In genomic region chr2:191582355-191582754, GRCh38 we compare ENCODE assay signal across 15 cellular contexts.
DNase-seq lines count a peak whose midpoint lies in the region; ATAC-seq, FAIRE-seq and TF ChIP-seq lines count a peak whose summit lies in the region.
"Had no signal": no experiment of that assay in that cellular context is flagged by ENCODE, and none has a peak within 500 bp of the region (broad histone marks: within the 10 kb centered on the region; RNA-seq: fewer than 3 reads in every experiment).

No MANE protein-coding gene starts in this region.

- peak overlapping the region; percentile 99 for H3K27ac Mint-ChIP-seq in astrocyte (ENCODE audit: unreplicated experiment)
- no peak overlapping the region for H3K27ac Mint-ChIP-seq in chondrocyte (ENCODE audit: unreplicated experiment)
- H3K27ac Mint-ChIP-seq in glutamatergic neuron (ENCODE audit: unreplicated experiment), result no peak overlapping the region
- H3K27ac Mint-ChIP-seq: brain had no signal

- no peak overlapping the region for H2AFZ ChIP-seq in astrocyte (ENCODE audit: low read depth, low read length)

- FAIRE-seq in A549 (lab: Jason Lieb, UNC) (peak; percentile 46), astrocyte (lab: Jason Lieb, UNC) (peak; percentile 97)

- peaks cover 21% of the 10 kb centered on the region for H3K4me1 ChIP-seq in A549
- H3K4me1 ChIP-seq in astrocyte (ENCODE audit: insufficient read depth, low read length), result no peaks in the 10 kb centered on the region

- peak overlapping the region; percentile 46 for H3K4me2 ChIP-seq in A549
- H3K4me2 ChIP-seq in astrocyte (ENCODE audit: low read length), result peak overlapping the region; percentile 34

- no peaks in the 10 kb centered on the region for H3K36me3 ChIP-seq in astrocyte (ENCODE audit: insufficient read depth, low read length)

- ATAC-seq in A549 (peak; percentile 95 to 99), HG03108 (IDR thresholded peaks at IDR 0.05; ENCODE audit: unreplicated experiment) (no peak)
- ATAC-seq: stimulated activated naive CD8-positive, alpha-beta T cell treated with anti-CD3 and anti-CD28 coated beads, Interleukin-15, Interleukin-2, amounts not matched to agents 100 U/mL and 50 U/mL, for 24 hours had no signal

- H3K9me3 Mint-ChIP-seq in astrocyte (ENCODE audit: unreplicated experiment) (no peaks in the 10 kb centered on the region), chondrocyte (ENCODE audit: low read depth) (peaks cover 2% of the 10 kb centered on the region), glutamatergic neuron (ENCODE audit: unreplicated experiment) (no peaks in the 10 kb centered on the region)

- H3K9me3 ChIP-seq in A549 (no peaks in the 10 kb centered on the region), astrocyte (ENCODE audit: insufficient read depth, low read depth, low read length) (no peaks in the 10 kb centered on the region)

- no peak overlapping the region for H3K4me3 Mint-ChIP-seq in astrocyte (ENCODE audit: unreplicated experiment)
- no peak overlapping the region for H3K4me3 Mint-ChIP-seq in chondrocyte (ENCODE audit: unreplicated experiment)
- H3K4me3 Mint-ChIP-seq in glutamatergic neuron (ENCODE audit: unreplicated experiment), result no peak overlapping the region
- H3K4me3 Mint-ChIP-seq: brain had no signal

- TF ChIP-seq EP300 in A549 (IDR thresholded peaks at IDR 0.05), result peak; percentile 50 to 69; a peak in 2 of 5 replicates

- no peak overlapping the region for H3K9ac ChIP-seq in astrocyte (ENCODE audit: low read length)

- POLR2A ChIA-PET in A549 (lab: Yijun Ruan, JAX), result interaction anchor here (0.6 to 2.7 kb wide), 5 partner anchors 9 to 98 kb away, joined by 3 to 25 read pairs (median 5); partner anchors contain the start of gene NABP1

- H3K27me3 Mint-ChIP-seq in astrocyte (ENCODE audit: low read depth, unreplicated experiment), result no peaks in the 10 kb centered on the region
- no peaks in the 10 kb centered on the region for H3K27me3 Mint-ChIP-seq in chondrocyte (ENCODE audit: low read depth)
- no peaks in the 10 kb centered on the region for H3K27me3 Mint-ChIP-seq in glutamatergic neuron (ENCODE audit: unreplicated experiment)
- H3K27me3 Mint-ChIP-seq: brain had no signal

- H3K4me3 ChIP-seq in A549 (no peak overlapping the region), astrocyte (ENCODE audit: insufficient read depth, low read depth, low read length) (no peak overlapping the region)

- H3K4me1 Mint-ChIP-seq in astrocyte (ENCODE audit: low read depth, unreplicated experiment), result peaks cover 22% of the 10 kb centered on the region
- no peaks in the 10 kb centered on the region for H3K4me1 Mint-ChIP-seq in chondrocyte (ENCODE audit: low read depth)
- peaks cover 4% of the 10 kb centered on the region for H3K4me1 Mint-ChIP-seq in glutamatergic neuron (ENCODE audit: low read depth, unreplicated experiment)
- H3K4me1 Mint-ChIP-seq: brain had no signal

- H3K79me2 ChIP-seq in astrocyte (ENCODE audit: insufficient read depth, low read length), result no peaks in the 10 kb centered on the region

- TF ChIP-seq CTCF in A549 (IDR thresholded peaks at IDR 0.05) (no peak), astrocyte (IDR thresholded peaks at IDR 0.05; ENCODE audit: insufficient read depth, low read depth, low read length) (no peak), chondrocyte (IDR thresholded peaks at IDR 0.05) (no peak), glutamatergic neuron (IDR thresholded peaks at IDR 0.05; ENCODE audit: partially characterized antibody, unreplicated experiment) (no peak)

- no peak for TF ChIP-seq POLR2A in A549 (IDR thresholded peaks at IDR 0.05; ENCODE audit: low read length)

- no peaks in the 10 kb centered on the region for H3K36me3 Mint-ChIP-seq in astrocyte (ENCODE audit: low read depth, unreplicated experiment)
- no peaks in the 10 kb centered on the region for H3K36me3 Mint-ChIP-seq in chondrocyte (ENCODE audit: low read depth)
- no peaks in the 10 kb centered on the region for H3K36me3 Mint-ChIP-seq in glutamatergic neuron (ENCODE audit: unreplicated experiment)
- H3K36me3 Mint-ChIP-seq: brain had no signal

- H4K20me1 ChIP-seq in astrocyte (ENCODE audit: insufficient read depth, low read length), result no peaks in the 10 kb centered on the region

- peak in 1 of 2 experiments; percentile 35; a peak in 2 of 5 replicates for TF ChIP-seq RAD21 in A549 (conservative IDR thresholded peaks at IDR 0.05 in 1 of 2, IDR thresholded peaks at IDR 0.05 in 1 of 2)

- no peaks in the 10 kb centered on the region for H3K27me3 ChIP-seq in astrocyte (ENCODE audit: insufficient read depth, low read length)

- peak; percentile 12 to 81 for DNase-seq in A549 (ENCODE audit: low read depth in 1 of 2, low spot score in 1 of 2)
- DNase-seq in HK-2 (ENCODE audit: unreplicated experiment), result peak; percentile 55
- peak; percentile 75 for DNase-seq in astrocyte (ENCODE audit: low read depth)
- DNase-seq in islet precursor cell, result peak; percentile 91
- DNase-seq in CD1c-positive myeloid dendritic cell (ENCODE audit: extremely low spot score), result no peak
- DNase-seq in chondrocyte (ENCODE audit: low spot score), result no peak
- no peak for DNase-seq in glutamatergic neuron
- DNase-seq: AML-193; GF-D8; NCI-H2107; occipital lobe; stimulated activated CD4-positive, alpha-beta T cell treated with anti-CD3 and anti-CD28 coated beads, Interleukin-1b, Interleukin-23, amount 100 ng/mL, for 48 hours; stimulated activated naive CD8-positive, alpha-beta T cell treated with anti-CD3 and anti-CD28 coated beads, Interleukin-15, Interleukin-2, amounts not matched to agents 100 U/mL and 50 U/mL, for 24 hours had no signal

- H3K27ac ChIP-seq in A549 (peak overlapping the region; percentile 63 to 84), astrocyte (ENCODE audit: low read depth, low read length) (peak overlapping the region; percentile 13)

- CTCF ChIA-PET in A549 (lab: Yijun Ruan, JAX), result interaction anchor here (1.2 to 1.8 kb wide), 3 partner anchors 9 to 109 kb away, joined by 4 to 5 read pairs (median 5); no protein-coding TSS in a partner anchor

TF ChIP-seq in A549, 52 proteins besides CTCF, POLR2A, EP300 and RAD21:
- TF ChIP-seq JUNB (IDR thresholded peaks at IDR 0.05) (peak; percentile 71), SMC3 (IDR thresholded peaks at IDR 0.05) (peak; percentile 40), FOSL2 (IDR thresholded peaks at IDR 0.05) (peak; percentile 55; the same call in 1 of the 2 replicates), FOSL2 (CRISPR knock-in tag; IDR thresholded peaks at IDR 0.05) (peak; percentile 60), MAFK (IDR thresholded peaks at IDR 0.05; ENCODE audit: partially characterized antibody) (peak; percentile 5), HES2 (IDR thresholded peaks at IDR 0.05) (peak; percentile 36; the same call in 1 of the 2 replicates), FOSB (CRISPR knock-in tag; IDR thresholded peaks at IDR 0.05) (no peak), GATA3 (IDR thresholded peaks at IDR 0.05; ENCODE audit: borderline replicate concordance) (peak; percentile 75; the same call in 1 of the 2 replicates), CEBPB (IDR thresholded peaks at IDR 0.05) (peak; percentile 85 to 89), JUN (IDR thresholded peaks at IDR 0.05) (peak; percentile 74 to 80; a peak in 4 of 5 replicates), TP53 (CRISPR knock-in tag; IDR thresholded peaks at IDR 0.05) (no peak), HDAC2 (IDR thresholded peaks at IDR 0.05) (no peak), BCL3 (IDR thresholded peaks at IDR 0.05) (0 out of 3 replicates have a peak, but pooled peaks have one; percentile 41), KDM1A (IDR thresholded peaks at IDR 0.05; ENCODE audit: low read depth) (no peak)

Comparison
In these comparisons a context has a peak if more than half of its experiments do, and no peak if none do; other contexts are left out.
1. DNase-seq: peak in A549 (2 of 2), HK-2 (single experiment), astrocyte (single experiment) and islet precursor cell (single experiment); none in CD1c-positive myeloid dendritic cell (single experiment), chondrocyte (single experiment) and glutamatergic neuron (single experiment).